1 cellular context compared by ENCODE assay signal in the genomic region with DNA sequence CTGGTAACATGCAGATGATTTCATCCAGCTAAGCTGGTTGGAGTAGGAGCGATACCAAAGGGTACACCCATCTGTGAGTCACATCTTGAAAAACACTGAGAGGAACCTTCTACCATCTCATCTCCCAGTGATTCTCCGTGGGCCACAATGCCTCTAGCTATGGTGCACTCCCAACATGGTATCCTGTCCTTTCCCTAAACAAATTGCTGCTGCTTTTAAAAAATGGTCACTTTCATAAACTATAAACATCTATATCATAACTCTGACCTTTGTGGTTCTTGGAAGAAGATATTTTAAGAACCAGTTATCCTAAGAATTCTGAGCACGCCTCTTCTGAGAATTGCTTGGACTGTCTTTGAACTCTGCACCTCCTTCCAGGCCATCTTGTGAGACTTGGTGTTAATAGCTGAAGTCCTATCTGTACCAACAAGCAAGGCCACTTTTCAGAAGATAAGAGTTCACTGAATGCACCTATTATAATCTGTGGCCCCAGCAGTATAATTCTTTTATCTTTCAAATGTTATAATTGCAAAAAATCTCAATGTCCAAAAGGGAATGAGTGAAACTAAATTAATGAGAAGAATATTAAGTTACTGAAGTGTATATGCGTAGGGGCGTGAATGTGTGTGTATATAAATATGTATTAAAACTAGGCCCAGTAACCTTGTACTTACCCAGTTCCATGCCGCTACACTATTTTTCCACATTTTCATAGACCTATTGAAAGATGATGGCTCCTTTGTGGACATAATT.
TF ChIP-seq lines count a peak whose summit lies in the region.

No MANE protein-coding gene starts in this region.

TF ChIP-seq in K562, 482 proteins besides CTCF, POLR2A, EP300 and RAD21 (continued from another document and continues in another):
- TF ChIP-seq CHAMP1 (IDR thresholded peaks at IDR 0.05) (peak; percentile 96; the same call in 1 of the 2 replicates), ZEB2 (IDR thresholded peaks at IDR 0.05) (peak; percentile 85), PTBP1 (IDR thresholded peaks at IDR 0.05; ENCODE audit: low read depth, low read length) (no peak), NFRKB (IDR thresholded peaks at IDR 0.05; ENCODE audit: low read depth) (peak; percentile 84), MAX (CRISPR knock-in tag; IDR thresholded peaks at IDR 0.05) (no peak), NCOA6 (IDR thresholded peaks at IDR 0.05) (peak; percentile 65), TEAD4 (IDR thresholded peaks at IDR 0.05; ENCODE audit: low read length) (peak; percentile 96), TEAD4 (CRISPR knock-in tag; IDR thresholded peaks at IDR 0.05; ENCODE audit: borderline replicate concordance) (no peak), POLR2H (tag; IDR thresholded peaks at IDR 0.05; ENCODE audit: low read depth) (no peak), POLR3G (IDR thresholded peaks at IDR 0.05; ENCODE audit: extremely low read depth, insufficient read length, insufficient replicate concordance) (no peak), TFAM (CRISPR knock-in tag; conservative IDR thresholded peaks at IDR 0.05) (no peak), SP1 (CRISPR knock-in tag; IDR thresholded peaks at IDR 0.05) (0 out of 2 replicates have a peak, but pooled peaks have one; percentile 19), TOE1 (IDR thresholded peaks at IDR 0.05; ENCODE audit: borderline replicate concordance) (peak; percentile 60), TOE1 (CRISPR knock-in tag; IDR thresholded peaks at IDR 0.05; ENCODE audit: borderline replicate concordance, low read depth) (no peak), ZFX (CRISPR knock-in tag; IDR thresholded peaks at IDR 0.05) (peak; percentile 45; the same call in 1 of the 2 replicates), YY1 (IDR thresholded peaks at IDR 0.05; ENCODE audit: borderline replicate concordance in 1 of 3, control insufficient read depth in 1 of 3, extremely low read depth in 1 of 3, insufficient read depth in 3 of 3, insufficient read length in 1 of 3, insufficient replicate concordance in 2 of 3, low read depth in 1 of 3, low read length in 2 of 3) (peak in 1 of 3 experiments; percentile 62), TRIM24 (IDR thresholded peaks at IDR 0.05) (peak; percentile 79 to 82; a peak in 3 of 4 replicates), GATA2 (CRISPR knock-in tag; IDR thresholded peaks at IDR 0.05) (peak; percentile 81), ZNF699 (CRISPR knock-in tag; IDR thresholded peaks at IDR 0.05; ENCODE audit: insufficient replicate concordance) (no peak), MECOM (CRISPR knock-in tag; IDR thresholded peaks at IDR 0.05) (peak; percentile 90), NR2C1 (IDR thresholded peaks at IDR 0.05) (peak; percentile 66), NR2C1 (tag; IDR thresholded peaks at IDR 0.05) (peak; percentile 72), ARID1B (IDR thresholded peaks at IDR 0.05) (peak; percentile 97), CC2D1A (IDR thresholded peaks at IDR 0.05) (peak; percentile 95), HMGN3 (IDR thresholded peaks at IDR 0.05; ENCODE audit: borderline replicate concordance, extremely low read depth, insufficient read length, low read depth, low read length) (peak; percentile 66), MAFK (IDR thresholded peaks at IDR 0.05; ENCODE audit: low read length) (no peak), EHMT2 (IDR thresholded peaks at IDR 0.05) (peak; percentile 93), KLF16 (IDR thresholded peaks at IDR 0.05) (peak; percentile 84; the same call in 1 of the 2 replicates), ATF3 (IDR thresholded peaks at IDR 0.05) (peak; percentile 82), ATF3 (CRISPR knock-in tag; conservative IDR thresholded peaks at IDR 0.05) (no peak; the same call in 1 of the 2 replicates), NRF1 (conservative IDR thresholded peaks at IDR 0.05 in 1 of 2, IDR thresholded peaks at IDR 0.05 in 1 of 2) (no peak; a peak in 1 of 4 replicates), CREB3L1 (IDR thresholded peaks at IDR 0.05; ENCODE audit: borderline replicate concordance, low read depth) (0 out of 2 replicates have a peak, but pooled peaks have one; percentile 17), MLLT1 (IDR thresholded peaks at IDR 0.05) (0 out of 4 replicates have a peak, but pooled peaks have one; percentile 15 to 25), FOSL1 (tag; conservative IDR thresholded peaks at IDR 0.05) (peak; percentile 91), EP400 (IDR thresholded peaks at IDR 0.05) (peak; percentile 74; the same call in 1 of the 2 replicates), HLTF (IDR thresholded peaks at IDR 0.05) (no peak), L3MBTL2 (IDR thresholded peaks at IDR 0.05) (peak; percentile 55; the same call in 1 of the 2 replicates), MXI1 (IDR thresholded peaks at IDR 0.05; ENCODE audit: low read depth, low read length) (no peak; the same call in 1 of the 2 replicates), MBD2 (IDR thresholded peaks at IDR 0.05; ENCODE audit: borderline replicate concordance, low read depth) (peak; percentile 71), SRF (CRISPR knock-in tag; IDR thresholded peaks at IDR 0.05) (peak in 1 of 2 experiments; percentile 32; a peak in 1 of 4 replicates), CBFA2T3 (IDR thresholded peaks at IDR 0.05) (peak; percentile 97), FOXM1 (IDR thresholded peaks at IDR 0.05; ENCODE audit: low read depth) (peak; percentile 90), FOXM1 (CRISPR knock-in tag; IDR thresholded peaks at IDR 0.05; ENCODE audit: low read depth) (no peak), IRF2 (CRISPR knock-in tag; IDR thresholded peaks at IDR 0.05) (no peak), MCM2 (IDR thresholded peaks at IDR 0.05; ENCODE audit: low read depth) (no peak), PYGO2 (tag; IDR thresholded peaks at IDR 0.05) (no peak), NR2C2 (CRISPR knock-in tag; IDR thresholded peaks at IDR 0.05) (no peak), NR2C2 (tag; IDR thresholded peaks at IDR 0.05) (peak; percentile 87), LCOR (CRISPR knock-in tag; IDR thresholded peaks at IDR 0.05) (0 out of 2 replicates have a peak, but pooled peaks have one; percentile 49), BRD9 (IDR thresholded peaks at IDR 0.05; ENCODE audit: low read depth, partially characterized antibody) (peak; percentile 91), FUS (optimal IDR thresholded peaks at IDR 0.05; ENCODE audit: low read depth, low read length) (no peak), ZNF695 (CRISPR knock-in tag; IDR thresholded peaks at IDR 0.05) (no peak), MAZ (CRISPR knock-in tag; conservative IDR thresholded peaks at IDR 0.05 in 1 of 2, IDR thresholded peaks at IDR 0.05 in 1 of 2) (peak in 1 of 2 experiments; percentile 60; a peak in 1 of 4 replicates), HDAC1 (IDR thresholded peaks at IDR 0.05) (peak in 1 of 2 experiments; percentile 54; a peak in 2 of 4 replicates), KDM1A (IDR thresholded peaks at IDR 0.05) (peak; percentile 85 to 91), MYNN (IDR thresholded peaks at IDR 0.05) (peak; percentile 48; the same call in 1 of the 2 replicates), MYNN (CRISPR knock-in tag; IDR thresholded peaks at IDR 0.05) (no peak), GTF2E2 (tag; IDR thresholded peaks at IDR 0.05) (peak; percentile 17; the same call in 1 of the 2 replicates), ZNF239 (CRISPR knock-in tag; IDR thresholded peaks at IDR 0.05) (no peak), CHD1 (IDR thresholded peaks at IDR 0.05; ENCODE audit: low read length) (peak; percentile 8), TCF3 (CRISPR knock-in tag; IDR thresholded peaks at IDR 0.05) (peak; percentile 95), GABPB2 (CRISPR knock-in tag; conservative IDR thresholded peaks at IDR 0.05) (no peak), SMARCA4 (IDR thresholded peaks at IDR 0.05) (peak; percentile 94), ZNF212 (CRISPR knock-in tag; IDR thresholded peaks at IDR 0.05) (no peak)
- TF ChIP-seq, protein P1, sequence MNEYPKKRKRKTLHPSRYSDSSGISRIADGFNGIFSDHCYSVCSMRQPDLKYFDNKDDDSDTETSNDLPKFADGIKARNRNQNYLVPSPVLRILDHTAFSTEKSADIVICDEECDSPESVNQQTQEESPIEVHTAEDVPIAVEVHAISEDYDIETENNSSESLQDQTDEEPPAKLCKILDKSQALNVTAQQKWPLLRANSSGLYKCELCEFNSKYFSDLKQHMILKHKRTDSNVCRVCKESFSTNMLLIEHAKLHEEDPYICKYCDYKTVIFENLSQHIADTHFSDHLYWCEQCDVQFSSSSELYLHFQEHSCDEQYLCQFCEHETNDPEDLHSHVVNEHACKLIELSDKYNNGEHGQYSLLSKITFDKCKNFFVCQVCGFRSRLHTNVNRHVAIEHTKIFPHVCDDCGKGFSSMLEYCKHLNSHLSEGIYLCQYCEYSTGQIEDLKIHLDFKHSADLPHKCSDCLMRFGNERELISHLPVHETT (CRISPR knock-in tag; conservative IDR thresholded peaks at IDR 0.05 in 1 of 2, IDR thresholded peaks at IDR 0.05 in 1 of 2), result peak in 1 of 2 experiments; percentile 58; a peak in 1 of 4 replicates
- TF ChIP-seq, protein P2, sequence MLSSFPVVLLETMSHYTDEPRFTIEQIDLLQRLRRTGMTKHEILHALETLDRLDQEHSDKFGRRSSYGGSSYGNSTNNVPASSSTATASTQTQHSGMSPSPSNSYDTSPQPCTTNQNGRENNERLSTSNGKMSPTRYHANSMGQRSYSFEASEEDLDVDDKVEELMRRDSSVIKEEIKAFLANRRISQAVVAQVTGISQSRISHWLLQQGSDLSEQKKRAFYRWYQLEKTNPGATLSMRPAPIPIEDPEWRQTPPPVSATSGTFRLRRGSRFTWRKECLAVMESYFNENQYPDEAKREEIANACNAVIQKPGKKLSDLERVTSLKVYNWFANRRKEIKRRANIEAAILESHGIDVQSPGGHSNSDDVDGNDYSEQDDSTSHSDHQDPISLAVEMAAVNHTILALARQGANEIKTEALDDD (IDR thresholded peaks at IDR 0.05), result peak; percentile 50
- TF ChIP-seq, protein P3, sequence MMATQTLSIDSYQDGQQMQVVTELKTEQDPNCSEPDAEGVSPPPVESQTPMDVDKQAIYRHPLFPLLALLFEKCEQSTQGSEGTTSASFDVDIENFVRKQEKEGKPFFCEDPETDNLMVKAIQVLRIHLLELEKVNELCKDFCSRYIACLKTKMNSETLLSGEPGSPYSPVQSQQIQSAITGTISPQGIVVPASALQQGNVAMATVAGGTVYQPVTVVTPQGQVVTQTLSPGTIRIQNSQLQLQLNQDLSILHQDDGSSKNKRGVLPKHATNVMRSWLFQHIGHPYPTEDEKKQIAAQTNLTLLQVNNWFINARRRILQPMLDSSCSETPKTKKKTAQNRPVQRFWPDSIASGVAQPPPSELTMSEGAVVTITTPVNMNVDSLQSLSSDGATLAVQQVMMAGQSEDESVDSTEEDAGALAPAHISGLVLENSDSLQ (IDR thresholded peaks at IDR 0.05), result peak; percentile 21; the same call in 1 of the 2 replicates
